Comparison of ENCODE assay signal across 6 cellular contexts in genomic region chr19:7146094-7146493, GRCh38.
DNase-seq lines count a peak whose midpoint lies in the region; ATAC-seq, FAIRE-seq and TF ChIP-seq lines count a peak whose summit lies in the region.
"Not testable (repeated sequence)": the region's sequence is repeated elsewhere in the genome, so short reads cannot be mapped to it uniquely, and the experiment has no call there.

No MANE protein-coding gene starts in this region.

- H3K4me1 ChIP-seq in kidney (ENCODE audit: control insufficient read depth in 1 of 2, insufficient read depth in 1 of 2, low read depth in 1 of 2, low read length in 2 of 2) (peaks cover 0 to 12% of the 10 kb centered on the region in 2 donors), psoas muscle (peaks cover 14% of the 10 kb centered on the region)
- H3K4me1 ChIP-seq in transverse colon: not testable (repeated sequence)

- not testable (repeated sequence) for TF ChIP-seq POLR2A in transverse colon (IDR thresholded peaks at IDR 0.05)

- not testable (repeated sequence) for H3K9ac ChIP-seq in kidney (ENCODE audit: low read length in 2 of 2)

- H3K27me3 ChIP-seq in psoas muscle (ENCODE audit: insufficient read depth in 3 of 3, low read length in 2 of 3); transverse colon: not testable (repeated sequence)

- peaks cover 8 to 26% of the 10 kb centered on the region in 2 donors for H3K36me3 ChIP-seq in kidney (ENCODE audit: control insufficient read depth in 1 of 2, insufficient read depth in 2 of 2, low read length in 2 of 2)
- peaks cover 0 to 50% of the 10 kb centered on the region in 2 donors for H3K36me3 ChIP-seq in psoas muscle (ENCODE audit: insufficient read depth in 1 of 2, low read depth in 1 of 2)
- peaks cover 0 to 30% (median 14%) of the 10 kb centered on the region in 4 donors for H3K36me3 ChIP-seq in transverse colon

- TF ChIP-seq CTCF in kidney (IDR thresholded peaks at IDR 0.05; ENCODE audit: borderline replicate concordance, extremely low read depth, insufficient read depth); psoas muscle (IDR thresholded peaks at IDR 0.05); transverse colon (IDR thresholded peaks at IDR 0.05): not testable (repeated sequence)

- H3K27ac ChIP-seq in kidney (ENCODE audit: low read depth in 2 of 2, low read length in 2 of 2) (peak overlapping the region; percentile 43 to 84), psoas muscle (peak overlapping the region; percentile 78), transverse colon (peak overlapping the region in 3 of 4 donors; percentile 13 to 36 (median 26))

- not testable (repeated sequence) for ATAC-seq in psoas muscle

- not testable (repeated sequence) for H3K4me3 ChIP-seq in kidney (ENCODE audit: low read length in 2 of 2); psoas muscle; transverse colon

- in situ Hi-C loops in KBM-7 (cut with MboI; ENCODE audit: low pct_unique_long_range_greater_than_20kb, low sequenced_read_pairs); transverse colon (cut with MboI; ENCODE audit: low pct_ligation_motif_present in 1 of 4, low pct_unique_long_range_greater_than_20kb in 1 of 4, low sequenced_read_pairs in 3 of 4): not testable (repeated sequence)

- intact Hi-C loops in kidney (cut with DNase I): not testable (repeated sequence)
- intact Hi-C loops in psoas muscle (cut with DNase I) (loop anchor here (5.0 kb wide), 2 partner anchors 146 to 196 kb away; partner anchors contain the start of gene INSR (in 1 of the 2)), transverse colon (cut with DNase I; ENCODE audit: low total_unique reads) (loop anchor here (5.0 kb wide), 2 partner anchors 51 to 191 kb away; no protein-coding TSS in a partner anchor)

- WGBS in psoas muscle, 3 donors: 93 to 97% (median 96%) methylated on average over 5 of the region's 5 CpGs
- WGBS in transverse colon (ENCODE audit: low coverage in 1 of 2), 2 donors: 87 to 95% methylated on average over 3 to 5 of the region's 5 CpGs

- not testable (repeated sequence) for FAIRE-seq in kidney (lab: Jason Lieb, UNC)

- not testable (repeated sequence) for TF ChIP-seq EP300 in transverse colon (IDR thresholded peaks at IDR 0.05; ENCODE audit: low read depth)

- DNase-seq in KBM-7 (peak; percentile 21), NOMO-1 treated with DMSO at 0.1 percent for 48 hours (lab: John Stamatoyannopoulos, UW; ENCODE audit: unreplicated experiment) (peak; percentile 18), SIG-M5 treated with dmso at 0.1 percent for 504 hours (lab: John Stamatoyannopoulos, UW; ENCODE audit: unreplicated experiment) (peak; percentile 43)
- not testable (repeated sequence) for DNase-seq in kidney, psoas muscle, transverse colon

- not testable (repeated sequence) for H3K9me3 ChIP-seq in kidney (ENCODE audit: control insufficient read depth in 1 of 2, low read length in 2 of 2); psoas muscle; transverse colon

Comparison
In these comparisons a context has a peak if more than half of its experiments do, and no peak if none do; other contexts are left out.
1. H3K27ac ChIP-seq: peak in every context shown above with its lines; median percentile 78 in psoas muscle; 64 in kidney; 26 in transverse colon.